Comparison of ENCODE assay signal across 8 cellular contexts in the genomic region with DNA sequence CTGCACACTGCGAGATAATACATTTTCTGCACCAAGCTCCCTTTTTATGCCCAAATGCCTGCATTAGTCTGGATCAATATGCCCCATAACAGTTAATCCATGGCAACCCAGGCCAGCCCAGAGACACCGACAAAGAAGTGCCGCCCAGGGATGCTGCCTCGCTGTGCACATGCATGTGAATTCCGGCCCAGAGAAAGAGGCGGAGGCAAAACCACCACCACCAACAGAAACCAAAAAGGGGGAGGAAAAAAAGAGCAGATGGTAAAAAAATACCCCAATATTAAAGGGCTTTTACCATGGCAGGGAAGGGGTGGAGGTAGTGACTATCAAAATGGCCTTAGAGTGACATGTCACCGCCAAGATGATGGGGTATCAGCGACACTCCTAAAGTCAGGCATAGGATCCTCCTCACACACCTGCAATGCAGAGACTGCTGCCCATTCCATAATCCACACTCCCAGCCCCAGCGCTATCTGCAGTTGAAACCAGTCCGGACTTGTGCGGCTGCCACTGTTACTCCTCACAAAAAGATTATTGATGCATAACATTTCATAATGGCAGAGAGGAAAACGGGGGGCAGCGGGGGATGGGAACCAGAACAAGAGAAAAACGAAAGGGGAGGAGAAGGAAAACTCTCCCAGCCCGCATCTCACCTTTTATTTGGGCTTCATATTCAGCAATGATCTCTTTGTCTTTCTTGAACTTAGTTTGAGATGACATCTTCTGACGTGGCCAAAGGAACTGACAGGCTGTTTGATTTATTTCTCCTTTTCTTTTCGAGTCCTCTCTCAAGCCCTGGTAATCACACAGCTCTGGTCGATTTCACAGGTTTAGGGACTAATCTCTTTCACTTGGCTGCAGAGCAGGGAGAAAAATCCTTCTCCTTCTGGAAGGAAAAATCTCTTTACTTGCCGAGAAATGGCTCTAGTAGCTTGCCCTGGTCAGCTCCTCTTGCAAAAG. TPM values are rescaled to one million over a fixed set of nuclear protein-coding genes. Genes with fewer than 3 reads are reported as not detected.
DNase-seq lines count a peak whose midpoint lies in the region; ATAC-seq and TF ChIP-seq lines count a peak whose summit lies in the region.

No MANE protein-coding gene starts in this region.

- no peaks in the 10 kb centered on the region for H3K27me3 ChIP-seq in RWPE2 (ENCODE audit: insufficient read depth, poor library complexity, severe bottlenecking)

- H3K4me3 ChIP-seq in RWPE2 (ENCODE audit: severe bottlenecking) (peak overlapping the region; percentile 39), fibroblast of mammary gland (ENCODE audit: control insufficient read depth, low read depth, low read length) (peak overlapping the region; percentile 49)

- DNase-seq in activated naive CD4-positive, alpha-beta T cell treated with Interleukin-2 at 50 U/mL for 16 hours = no peak
- peak; percentile 78 for DNase-seq in RWPE2 (ENCODE audit: low spot score)
- peak; percentile 14 for DNase-seq in fibroblast of mammary gland (ENCODE audit: low read depth)
- DNase-seq in progenitor cell of endocrine pancreas (ENCODE audit: low spot score, unreplicated experiment) = no peak
- DNase-seq in activated CD4-positive, alpha-beta T cell treated with anti-CD3 and anti-CD28 coated beads, Interleukin-2, amount 50 U/mL, for 48 hours = no peak

- no peaks in the 10 kb centered on the region for H3K36me3 ChIP-seq in RWPE2 (ENCODE audit: low read depth)

- H3K4me3 Mint-ChIP-seq in activated naive CD4-positive, alpha-beta T cell treated with anti-CD3 and anti-CD28 coated beads, Interleukin-2, amount 50 U/mL, for 24 hours = peak overlapping the region; percentile 90
- H3K4me3 Mint-ChIP-seq in progenitor cell of endocrine pancreas (ENCODE audit: low read depth) = peak overlapping the region; percentile 87

- H3K9me3 ChIP-seq in RWPE2 (ENCODE audit: severe bottlenecking) = no peaks in the 10 kb centered on the region

- peaks cover 21% of the 10 kb centered on the region for H3K4me1 Mint-ChIP-seq in activated naive CD4-positive, alpha-beta T cell treated with anti-CD3 and anti-CD28 coated beads, Interleukin-2, amount 50 U/mL, for 24 hours
- peaks cover 39% of the 10 kb centered on the region for H3K4me1 Mint-ChIP-seq in progenitor cell of endocrine pancreas (ENCODE audit: low read depth)

- H3K27me3 Mint-ChIP-seq in activated naive CD4-positive, alpha-beta T cell treated with anti-CD3 and anti-CD28 coated beads, Interleukin-2, amount 50 U/mL, for 24 hours = no peaks in the 10 kb centered on the region
- no peaks in the 10 kb centered on the region for H3K27me3 Mint-ChIP-seq in progenitor cell of endocrine pancreas

- H3K4me1 ChIP-seq in RWPE2 (ENCODE audit: insufficient read depth, poor library complexity, severe bottlenecking) = peaks cover 34% of the 10 kb centered on the region

- H3K27ac Mint-ChIP-seq in activated naive CD4-positive, alpha-beta T cell treated with anti-CD3 and anti-CD28 coated beads, Interleukin-2, amount 50 U/mL, for 24 hours = peak overlapping the region; percentile 18
- H3K27ac Mint-ChIP-seq in progenitor cell of endocrine pancreas = peak overlapping the region; percentile 62

- H3K36me3 Mint-ChIP-seq in activated naive CD4-positive, alpha-beta T cell treated with anti-CD3 and anti-CD28 coated beads, Interleukin-2, amount 50 U/mL, for 24 hours = no peaks in the 10 kb centered on the region
- no peaks in the 10 kb centered on the region for H3K36me3 Mint-ChIP-seq in progenitor cell of endocrine pancreas (ENCODE audit: insufficient read depth)

- no peak for TF ChIP-seq CTCF in RWPE2 (IDR thresholded peaks at IDR 0.05; ENCODE audit: poor library complexity, severe bottlenecking)
- no peak for TF ChIP-seq CTCF in fibroblast of mammary gland (conservative IDR thresholded peaks at IDR 0.05; ENCODE audit: control insufficient read depth, insufficient read depth, low read depth, low read length)
- TF ChIP-seq CTCF in progenitor cell of endocrine pancreas (IDR thresholded peaks at IDR 0.05; ENCODE audit: unreplicated experiment) = no peak

- ATAC-seq in RWPE2 (ENCODE audit: low read depth) (peak; percentile 63), HG02938 (IDR thresholded peaks at IDR 0.05; ENCODE audit: unreplicated experiment) (no peak), HG02973 (IDR thresholded peaks at IDR 0.05; ENCODE audit: unreplicated experiment) (no peak)

- no peaks in the 10 kb centered on the region for H3K9me3 Mint-ChIP-seq in activated naive CD4-positive, alpha-beta T cell treated with anti-CD3 and anti-CD28 coated beads, Interleukin-2, amount 50 U/mL, for 24 hours
- H3K9me3 Mint-ChIP-seq in progenitor cell of endocrine pancreas (ENCODE audit: low read depth) = no peaks in the 10 kb centered on the region

- peak overlapping the region; percentile 68 for H3K27ac ChIP-seq in RWPE2 (ENCODE audit: poor library complexity, severe bottlenecking)

RNA-seq across cellular contexts. Expression of gene SRGAP3, which starts 0.9 kb away (rescaled TPM):
- 20.7 and 21.4 TPM in 2 replicates for total RNA-seq in progenitor cell of endocrine pancreas

Comparison
In these comparisons a context has a peak if more than half of its experiments do, and no peak if none do; other contexts are left out.
1. DNase-seq: peak in RWPE2 (single experiment) and fibroblast of mammary gland (single experiment); none in activated naive CD4-positive, alpha-beta T cell treated with Interleukin-2 at 50 U/mL for 16 hours (single experiment), progenitor cell of endocrine pancreas (single experiment) and activated CD4-positive, alpha-beta T cell treated with anti-CD3 and anti-CD28 coated beads, Interleukin-2, amount 50 U/mL, for 48 hours (0 of 2).